20 cellular contexts compared by ENCODE assay signal in the genomic region with DNA sequence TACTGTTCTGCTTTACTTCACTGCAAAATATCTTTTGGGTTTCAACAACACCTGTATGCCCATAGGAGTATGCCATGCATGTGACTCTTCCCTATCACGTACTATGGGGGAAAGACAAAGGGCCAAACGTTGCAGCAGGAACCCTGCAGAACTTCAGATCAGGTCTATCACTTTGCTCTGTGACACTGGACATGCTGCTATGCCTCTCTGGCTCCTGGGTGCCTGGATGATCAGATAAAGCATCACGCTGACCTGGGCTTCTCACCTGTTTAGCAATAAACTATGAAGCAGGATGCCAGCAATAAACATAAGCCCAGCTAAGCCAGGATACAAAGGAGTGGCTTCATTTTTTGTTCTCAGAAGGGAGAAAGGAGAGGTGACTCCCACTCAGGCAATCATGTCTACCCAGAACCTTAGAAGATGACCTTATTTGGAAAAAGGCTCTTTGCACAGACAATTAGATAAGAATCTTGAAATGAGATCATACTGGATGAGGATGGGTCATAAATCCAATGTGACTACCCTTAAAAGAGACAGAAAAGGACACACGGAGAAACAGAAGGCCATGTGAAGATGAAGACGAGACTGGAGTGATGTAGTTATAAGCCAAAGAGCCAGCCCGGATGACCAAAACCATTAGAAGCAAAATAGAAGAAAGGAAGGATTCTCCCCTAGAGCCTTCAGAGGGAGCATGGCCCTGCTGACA. TPM values are rescaled to one million over a fixed set of nuclear protein-coding genes. Genes with fewer than 3 reads are reported as not detected.
DNase-seq lines count a peak whose midpoint lies in the region; ATAC-seq and TF ChIP-seq lines count a peak whose summit lies in the region.
"Had no signal": no experiment of that assay in that cellular context is flagged by ENCODE, and none has a peak within 500 bp of the region (broad histone marks: within the 10 kb centered on the region; RNA-seq: fewer than 3 reads in every experiment).

No MANE protein-coding gene starts in this region.

- no peaks in the 10 kb centered on the region for H3F3A ChIP-seq in PC-3 (ENCODE audit: low read length, unreplicated experiment)

- H4K20me1 ChIP-seq in PC-3 (ENCODE audit: low read length), result no peaks in the 10 kb centered on the region

- H3K4me2 ChIP-seq in PC-3 (ENCODE audit: low read length), result no peak overlapping the region
- H3K4me2 ChIP-seq: PC-9 had no signal

- H2AFZ ChIP-seq in PC-3 (ENCODE audit: low read length), result no peak overlapping the region
- H2AFZ ChIP-seq: PC-9 had no signal

- H3K27ac ChIP-seq in PC-3 (ENCODE audit: low read length), result no peak overlapping the region
- H3K27ac ChIP-seq: brain microvascular endothelial cell, C4-2B, colonic mucosa, PC-9, SJSA1, upper lobe of left lung, WERI-Rb-1 had no signal

- intact Hi-C loops in cardiac septum (cut with DNase I) (no loop called here), Right ventricle myocardium superior (cut with DNase I) (no loop called here), PC-3 (cut with micrococcal nuclease) (no loop called here)

- no peaks in the 10 kb centered on the region for H3K4me1 ChIP-seq in PC-3 (ENCODE audit: insufficient read depth, low read length)
- H3K4me1 ChIP-seq: colonic mucosa, SJSA1 had no signal

- no peaks in the 10 kb centered on the region for H3K36me3 ChIP-seq in PC-3 (ENCODE audit: low read depth, low read length)
- H3K36me3 ChIP-seq: brain microvascular endothelial cell, colonic mucosa, SJSA1, upper lobe of left lung had no signal

- POLR2A ChIA-PET in PC-3 (lab: Charles Lee; ENCODE audit: unreplicated experiment), result no interaction called here

- no TSS peak for BruUV-seq in PC-3 (replicated peaks; lab: Mats Ljungman, UMichigan)

- CTCF ChIA-PET in PC-3 (lab: Charles Lee), result interaction anchor here (0.6 to 0.9 kb wide), 2 partner anchors 125 to 714 kb away, joined by 3 read pairs; no protein-coding TSS in a partner anchor

- no peaks in the 10 kb centered on the region for H3K9me2 ChIP-seq in PC-3 (replicated peaks; ENCODE audit: low read length)

- H3K4me3 ChIP-seq in PC-3 (ENCODE audit: low read length), result no peak overlapping the region
- H3K4me3 ChIP-seq: colonic mucosa, PC-9, SJSA1, upper lobe of left lung had no signal

- TF ChIP-seq CTCF in PC-3 (conservative IDR thresholded peaks at IDR 0.05; ENCODE audit: low read depth, low read length), result no peak

- H3K79me2 ChIP-seq in PC-3 (ENCODE audit: low read length), result no peaks in the 10 kb centered on the region

- H3K9ac ChIP-seq in PC-3 (ENCODE audit: low read length), result no peak overlapping the region

- ATAC-seq in Right ventricle myocardium superior (ENCODE audit: poor library complexity), result no peak
- ATAC-seq in PC-3, result no peak
- ATAC-seq in GM19351 (IDR thresholded peaks at IDR 0.05; ENCODE audit: unreplicated experiment), result no peak
- ATAC-seq: left cardiac atrium had no signal

- peak; percentile 70 for DNase-seq in cardiac septum (ENCODE audit: low spot score)
- DNase-seq in Right ventricle myocardium superior, result no peak
- DNase-seq in PC-3, result peak; percentile 4
- DNase-seq in kidney glomerular epithelial cell (lab: John Stamatoyannopoulos, UW), result peak; percentile 55
- no peak for DNase-seq in NCI-H82 (lab: John Stamatoyannopoulos, UW)
- DNase-seq in SW480 (ENCODE audit: low spot score), result no peak
- no peak for DNase-seq in cerebellar nuclear complex (lab: John Stamatoyannopoulos, UW)
- DNase-seq: activated effector memory CD4-positive, alpha-beta T cell treated with Interleukin-2 at 50 U/mL for 16 hours; brain microvascular endothelial cell; colonic mucosa; left cardiac atrium; naive B cell; NCI-H187 treated with DMSO at 0.1 percent for 48 hours; NCI-H446; PC-9; upper lobe of left lung; WERI-Rb-1 had no signal

- H3K27me3 ChIP-seq in PC-3 (ENCODE audit: low read length), result no peaks in the 10 kb centered on the region
- H3K27me3 ChIP-seq: brain microvascular endothelial cell, colonic mucosa, SJSA1, upper lobe of left lung had no signal

- no peaks in the 10 kb centered on the region for H3K9me3 ChIP-seq in PC-3 (ENCODE audit: low read length)
- H3K9me3 ChIP-seq: colonic mucosa, SJSA1, upper lobe of left lung had no signal

RNA-seq across cellular contexts. Expression of a gene that starts 19.3 kb away (rescaled TPM):
- 15.5 TPM for total RNA-seq in cardiac septum
- 20.2 TPM for total RNA-seq in Right ventricle myocardium superior
- 45.7 and 51.5 TPM in 2 replicates for total RNA-seq in PC-3 (2014; rRNA removed)

Comparison
In these comparisons a context has a peak if more than half of its experiments do, and no peak if none do; other contexts are left out.
1. DNase-seq: peak in cardiac septum (single experiment), PC-3 (single experiment) and kidney glomerular epithelial cell (single experiment); none in Right ventricle myocardium superior (single experiment), NCI-H82 (single experiment), SW480 (single experiment) and cerebellar nuclear complex (0 of 2).